In the genomic region with DNA sequence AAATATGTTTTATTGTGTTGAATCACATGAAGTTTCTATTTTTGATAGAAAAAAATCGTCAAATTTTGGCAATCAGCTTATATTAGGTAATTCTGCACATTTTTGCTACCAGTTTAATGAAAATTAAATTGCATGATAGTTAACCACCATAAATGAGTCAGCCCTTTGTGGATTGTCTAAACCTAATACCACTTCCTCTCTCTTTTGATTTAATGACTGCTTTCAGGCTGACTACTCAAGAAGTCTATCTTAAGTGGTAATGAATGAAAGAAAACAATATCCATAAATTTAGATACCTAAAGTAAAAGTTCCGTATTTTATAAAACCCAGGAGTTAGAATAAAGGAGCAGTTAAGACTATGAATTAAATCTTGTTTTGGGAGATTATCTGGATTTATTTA, we compare ENCODE assay signal across 10 cellular contexts.
DNase-seq lines count a peak whose midpoint lies in the region; ATAC-seq and TF ChIP-seq lines count a peak whose summit lies in the region.
"Had no signal": no experiment of that assay in that cellular context is flagged by ENCODE, and none has a peak within 500 bp of the region (broad histone marks: within the 10 kb centered on the region; RNA-seq: fewer than 3 reads in every experiment).

No MANE protein-coding gene starts in this region.

- ATAC-seq in activated CD4-positive, alpha-beta T cell treated with anti-CD3 and anti-CD28 coated beads for 36 hours, result peak; percentile 63
- ATAC-seq in HG03565 (IDR thresholded peaks at IDR 0.05; ENCODE audit: unreplicated experiment), result peak; percentile 70
- ATAC-seq in activated naive CD8-positive, alpha-beta T cell treated with anti-CD3 and anti-CD28 coated beads, Interleukin-2, amount 50 U/mL, for 24 hours, result peak; percentile 61
- peak; percentile 77 for ATAC-seq in stimulated activated naive CD8-positive, alpha-beta T cell treated with anti-CD3 and anti-CD28 coated beads, Interleukin-15, Interleukin-2, amounts not matched to agents 100 U/mL and 50 U/mL, for 24 hours
- ATAC-seq in GM21717 (IDR thresholded peaks at IDR 0.05; ENCODE audit: unreplicated experiment), result no peak
- ATAC-seq: Right ventricle myocardium inferior had no signal

- no peaks in the 10 kb centered on the region for H3K27me3 Mint-ChIP-seq in activated CD4-positive, alpha-beta T cell treated with anti-CD3 and anti-CD28 coated beads for 36 hours
- no peaks in the 10 kb centered on the region for H3K27me3 Mint-ChIP-seq in activated naive CD8-positive, alpha-beta T cell treated with anti-CD3 and anti-CD28 coated beads, Interleukin-2, amount 50 U/mL, for 24 hours
- peaks cover 0 to 3% (median 0%) of the 10 kb centered on the region in 3 donors for H3K27me3 Mint-ChIP-seq in CD14-positive monocyte (ENCODE audit: low read depth in 3 of 3)

- intact Hi-C loops in activated CD4-positive, alpha-beta T cell treated with anti-CD3 and anti-CD28 coated beads for 36 hours (cut with DNase I, micrococcal nuclease), result no loop called here
- intact Hi-C loops in CD14-positive monocyte (cut with micrococcal nuclease), result no loop called here

- POLR2A ChIA-PET in activated CD4-positive, alpha-beta T cell treated with anti-CD3 and anti-CD28 coated beads for 36 hours (lab: Charles Lee), result no interaction called here
- POLR2A ChIA-PET in GM10248 (lab: Yijun Ruan, JAX), result no interaction called here

- no peaks in the 10 kb centered on the region for H3K36me3 Mint-ChIP-seq in activated CD4-positive, alpha-beta T cell treated with anti-CD3 and anti-CD28 coated beads for 36 hours (ENCODE audit: low read depth)
- no peaks in the 10 kb centered on the region for H3K36me3 Mint-ChIP-seq in activated naive CD8-positive, alpha-beta T cell treated with anti-CD3 and anti-CD28 coated beads, Interleukin-2, amount 50 U/mL, for 24 hours (ENCODE audit: low read depth)
- H3K36me3 Mint-ChIP-seq in CD14-positive monocyte, result no peaks in the 10 kb centered on the region

- no peak for DNase-seq in activated CD4-positive, alpha-beta T cell treated with anti-CD3 and anti-CD28 coated beads for 36 hours
- DNase-seq in activated CD4-positive, alpha-beta T cell treated with anti-CD3 and anti-CD28 coated beads, Interleukin-2, amount 50 U/mL, for 1 hour, result no peak
- DNase-seq in activated naive CD8-positive, alpha-beta T cell treated with anti-CD3 and anti-CD28 coated beads, Interleukin-2, amount 50 U/mL, for 24 hours, result no peak
- DNase-seq in stimulated activated naive CD8-positive, alpha-beta T cell treated with anti-CD3 and anti-CD28 coated beads, Interleukin-15, Interleukin-2, amounts not matched to agents 100 U/mL and 50 U/mL, for 24 hours, result no peak
- DNase-seq in CD14-positive monocyte (ENCODE audit: low spot score), result no peak
- DNase-seq in GM10248 (ENCODE audit: extremely low spot score), result no peak
- DNase-seq: Karpas-422 had no signal

- H3K4me1 Mint-ChIP-seq in activated CD4-positive, alpha-beta T cell treated with anti-CD3 and anti-CD28 coated beads for 36 hours, result peaks cover 11% of the 10 kb centered on the region
- peaks cover 20% of the 10 kb centered on the region for H3K4me1 Mint-ChIP-seq in activated naive CD8-positive, alpha-beta T cell treated with anti-CD3 and anti-CD28 coated beads, Interleukin-2, amount 50 U/mL, for 24 hours
- H3K4me1 Mint-ChIP-seq in CD14-positive monocyte, result no peaks in the 10 kb centered on the region

- TF ChIP-seq CTCF in CD14-positive monocyte (IDR thresholded peaks at IDR 0.05) (no peak), GM10248 (IDR thresholded peaks at IDR 0.05; ENCODE audit: control extremely low read depth, extremely low read depth, low read depth, missing control alignments) (no peak)

- no peak overlapping the region for H3K4me3 Mint-ChIP-seq in activated CD4-positive, alpha-beta T cell treated with anti-CD3 and anti-CD28 coated beads for 36 hours
- H3K4me3 Mint-ChIP-seq in activated naive CD8-positive, alpha-beta T cell treated with anti-CD3 and anti-CD28 coated beads, Interleukin-2, amount 50 U/mL, for 24 hours, result no peak overlapping the region
- no peak overlapping the region for H3K4me3 Mint-ChIP-seq in CD14-positive monocyte

- H3K9me3 Mint-ChIP-seq in activated CD4-positive, alpha-beta T cell treated with anti-CD3 and anti-CD28 coated beads for 36 hours (ENCODE audit: low read depth), result peaks cover 3% of the 10 kb centered on the region
- peaks cover 10% of the 10 kb centered on the region for H3K9me3 Mint-ChIP-seq in activated naive CD8-positive, alpha-beta T cell treated with anti-CD3 and anti-CD28 coated beads, Interleukin-2, amount 50 U/mL, for 24 hours
- H3K9me3 Mint-ChIP-seq in CD14-positive monocyte, result peaks cover 0 to 11% (median 6%) of the 10 kb centered on the region in 7 donors

- CTCF ChIA-PET in activated CD4-positive, alpha-beta T cell treated with anti-CD3 and anti-CD28 coated beads for 36 hours (lab: Charles Lee), result interaction anchor here (0.6 kb wide), 1 partner anchor 121 kb away, joined by 3 read pairs; no protein-coding TSS in a partner anchor
- CTCF ChIA-PET in GM10248 (lab: Yijun Ruan, JAX), result no interaction called here

- no peak overlapping the region for H3K27ac Mint-ChIP-seq in activated CD4-positive, alpha-beta T cell treated with anti-CD3 and anti-CD28 coated beads for 36 hours
- no peak overlapping the region for H3K27ac Mint-ChIP-seq in activated naive CD8-positive, alpha-beta T cell treated with anti-CD3 and anti-CD28 coated beads, Interleukin-2, amount 50 U/mL, for 24 hours
- H3K27ac Mint-ChIP-seq in CD14-positive monocyte, result no peak overlapping the region
